ENCODE assay signal across 16 cellular contexts in genomic region chr12:22313276-22313995, GRCh38. TPM values are rescaled to one million over a fixed set of nuclear protein-coding genes. Genes with fewer than 3 reads are reported as not detected.
DNase-seq lines count a peak whose midpoint lies in the region; ATAC-seq and TF ChIP-seq lines count a peak whose summit lies in the region.
"Had no signal": no experiment of that assay in that cellular context is flagged by ENCODE, and none has a peak within 500 bp of the region (broad histone marks: within the 10 kb centered on the region; RNA-seq: fewer than 3 reads in every experiment).

No MANE protein-coding gene starts in this region.

- no peak overlapping the region for H3K4me3 Mint-ChIP-seq in T-cell
- no peak overlapping the region for H3K4me3 Mint-ChIP-seq in endothelial cell (ENCODE audit: unreplicated experiment)
- H3K4me3 Mint-ChIP-seq: CD14-positive monocyte, HFFc6 had no signal

- ATAC-seq in heart right ventricle = peak in 4 of 8 donors; percentile 15 to 48 (median 31)
- no peak for ATAC-seq in T-cell (replicated peaks in 1 of 4)
- no peak for ATAC-seq in GM18909 (IDR thresholded peaks at IDR 0.05; ENCODE audit: poor library complexity, unreplicated experiment)

- H3K27ac ChIP-seq in 22Rv1 = peak overlapping the region; percentile 42
- peak overlapping the region in 8 of 10 donors; percentile 23 to 70 (median 50) for H3K27ac ChIP-seq in heart right ventricle

- peaks cover 9 to 23% (median 13%) of the 10 kb centered on the region in 3 donors for H3K4me1 Mint-ChIP-seq in T-cell
- no peaks in the 10 kb centered on the region for H3K4me1 Mint-ChIP-seq in endothelial cell (ENCODE audit: unreplicated experiment)

- H3K27me3 Mint-ChIP-seq in T-cell (peaks cover 0 to 7% of the 10 kb centered on the region in 2 donors), endothelial cell (ENCODE audit: unreplicated experiment) (peaks cover 2% of the 10 kb centered on the region)

- peaks cover 21% of the 10 kb centered on the region for H3K36me3 Mint-ChIP-seq in T-cell
- H3K36me3 Mint-ChIP-seq in endothelial cell (ENCODE audit: low read depth, unreplicated experiment) = no peaks in the 10 kb centered on the region
- H3K36me3 Mint-ChIP-seq: CD14-positive monocyte had no signal

- POLR2A ChIA-PET in T-cell (lab: Charles Lee) = no interaction called here

- H3K27me3 ChIP-seq in heart right ventricle = no peaks in the 10 kb centered on the region

- intact Hi-C loops in heart right ventricle (cut with DNase I) = no loop called here

- no peaks in the 10 kb centered on the region for H3K9me3 Mint-ChIP-seq in T-cell
- no peaks in the 10 kb centered on the region for H3K9me3 Mint-ChIP-seq in endothelial cell (ENCODE audit: unreplicated experiment)
- H3K9me3 Mint-ChIP-seq: HFFc6 had no signal

- CTCF ChIA-PET in T-cell (lab: Charles Lee) = interaction anchor here in 1 of 2 donors (0.7 to 0.9 kb wide), 2 partner anchors 9 to 22 kb away, joined by 3 read pairs; no protein-coding TSS in a partner anchor

- no peak for TF ChIP-seq CTCF in 22Rv1 (IDR thresholded peaks at IDR 0.05)
- no peak for TF ChIP-seq CTCF in heart right ventricle (IDR thresholded peaks at IDR 0.05)
- TF ChIP-seq CTCF in endothelial cell (IDR thresholded peaks at IDR 0.05; ENCODE audit: unreplicated experiment) = no peak

- no peak overlapping the region for H3K4me3 ChIP-seq in heart right ventricle

- no peaks in the 10 kb centered on the region for H3K36me3 ChIP-seq in heart right ventricle

- H3K4me1 ChIP-seq in heart right ventricle = peaks cover 0 to 22% (median 4%) of the 10 kb centered on the region in 9 donors

- WGBS in heart right ventricle, 2 donors = 78 to 79% methylated on average over 4 of the region's 4 CpGs

- H3K27ac Mint-ChIP-seq in T-cell = no peak overlapping the region
- H3K27ac Mint-ChIP-seq in endothelial cell (ENCODE audit: unreplicated experiment) = no peak overlapping the region
- H3K27ac Mint-ChIP-seq: CD14-positive monocyte, HFFc6 had no signal

- peak; percentile 24 for DNase-seq in NCI-H446 treated with DMSO at 0.1 percent for 48 hours (lab: John Stamatoyannopoulos, UW)
- peak; percentile 90 for DNase-seq in cerebellar cortex (ENCODE audit: low spot score)
- DNase-seq in heart right ventricle = no peak
- DNase-seq in T-cell = no peak
- DNase-seq in endothelial cell (ENCODE audit: low spot score) = no peak
- no peak for DNase-seq in activated T-cell treated with anti-CD3 and anti-CD28 coated beads, Interleukin-2, amount 50 U/mL, for 48 hours
- DNase-seq: DMS 273 treated with DMSO at 0.1 percent for 48 hours, HFFc6, KBM-7, NCI-H1048, NCI-H146, NCI-H2081, NCI-H526 treated with DMSO at 0.1 percent for 48 hours had no signal

- no peaks in the 10 kb centered on the region for H3K9me3 ChIP-seq in heart right ventricle

RNA-seq across cellular contexts. Expression of gene ST8SIA1, which starts 21.1 kb away (rescaled TPM):
- total RNA-seq in heart right ventricle (1 to 10 TPM; 1.0 to 4.9 (median 2.0) TPM), T-cell (10 to 100 TPM; 10.8 to 19.8 (median 15.2) TPM), endothelial cell (ENCODE audit: unreplicated experiment) (0.77 TPM)
- polyA plus RNA-seq in heart right ventricle = 1 to 10 TPM in 1 of 2 donors, under 1 TPM in 1; 0.93 to 1.3 TPM
- total RNA-seq: HFFc6 had no signal
- polyA plus RNA-seq: CD14-positive monocyte had no signal

Comparison
In these comparisons a context has a peak if more than half of its experiments do, and no peak if none do; other contexts are left out.
1. DNase-seq: peak in NCI-H446 treated with DMSO at 0.1 percent for 48 hours (single experiment) and cerebellar cortex (single experiment); none in heart right ventricle (0 of 2), T-cell (0 of 34), endothelial cell (single experiment) and activated T-cell treated with anti-CD3 and anti-CD28 coated beads, Interleukin-2, amount 50 U/mL, for 48 hours (0 of 2).